ENCODE assay signal across 23 cellular contexts in genomic region chr20:45032276-45032675, GRCh38.
DNase-seq lines count a peak whose midpoint lies in the region; ATAC-seq, FAIRE-seq and TF ChIP-seq lines count a peak whose summit lies in the region.
"Had no signal": no experiment of that assay in that cellular context is flagged by ENCODE, and none has a peak within 500 bp of the region (broad histone marks: within the 10 kb centered on the region; RNA-seq: fewer than 3 reads in every experiment).

No MANE protein-coding gene starts in this region.

- peaks cover 45% of the 10 kb centered on the region for H3K4me1 ChIP-seq in RWPE2 (ENCODE audit: insufficient read depth, poor library complexity, severe bottlenecking)
- H3K4me1 ChIP-seq in neuronal stem cell (ENCODE audit: control insufficient read depth in 2 of 2, insufficient read depth in 1 of 2, low read depth in 1 of 2, low read length in 2 of 2): no peaks in the 10 kb centered on the region

- ATAC-seq in RWPE2 (ENCODE audit: low read depth) (peak; percentile 27; the same call in 1 of the 3 replicates), GM18858 (IDR thresholded peaks at IDR 0.05; ENCODE audit: unreplicated experiment) (no peak)
- ATAC-seq: foreskin keratinocyte, lower lobe of right lung had no signal

- no peak overlapping the region for H3K18ac ChIP-seq in neuronal stem cell (ENCODE audit: low read length)

- no peak overlapping the region for H3K14ac ChIP-seq in neuronal stem cell (ENCODE audit: low read length)

- no peak overlapping the region for H3K23ac ChIP-seq in neuronal stem cell (ENCODE audit: low read depth, low read length, poor library complexity)

- H3K4me3 ChIP-seq in RWPE2 (ENCODE audit: severe bottlenecking): no peak overlapping the region
- H3K4me3 ChIP-seq in epithelial cell of esophagus (ENCODE audit: low read length): no peak overlapping the region
- no peak overlapping the region for H3K4me3 ChIP-seq in neuronal stem cell (ENCODE audit: low read length in 2 of 2)
- H3K4me3 ChIP-seq: dorsolateral prefrontal cortex, lower lobe of right lung, right atrium auricular region had no signal

- no peak overlapping the region for H2BK5ac ChIP-seq in neuronal stem cell (ENCODE audit: low read length)

- TF ChIP-seq CTCF in RWPE2 (IDR thresholded peaks at IDR 0.05; ENCODE audit: poor library complexity, severe bottlenecking): no peak
- no peak for TF ChIP-seq CTCF in epithelial cell of esophagus (IDR thresholded peaks at IDR 0.05; ENCODE audit: insufficient read depth, low read depth, low read length, missing control alignments)

- no peak for TF ChIP-seq POLR2A in GM12891 (IDR thresholded peaks at IDR 0.05; ENCODE audit: low read depth, low read length)

- H3K27me3 ChIP-seq in RWPE2 (ENCODE audit: insufficient read depth, poor library complexity, severe bottlenecking) (no peaks in the 10 kb centered on the region), neuronal stem cell (ENCODE audit: control insufficient read depth in 3 of 3, insufficient read depth in 3 of 3, low read depth in 1 of 3, low read length in 3 of 3) (no peaks in the 10 kb centered on the region)
- H3K27me3 ChIP-seq: dorsolateral prefrontal cortex, foreskin keratinocyte, right atrium auricular region had no signal

- no peak overlapping the region for H2BK12ac ChIP-seq in neuronal stem cell (ENCODE audit: low read length)

- no peak overlapping the region for H3K9ac ChIP-seq in neuronal stem cell (ENCODE audit: low read depth, low read length, poor library complexity)

- no peak overlapping the region for H4K91ac ChIP-seq in neuronal stem cell (ENCODE audit: low read depth, low read length, poor library complexity)

- peak; percentile 40 for FAIRE-seq in GM12891 (lab: Jason Lieb, UNC)

- H3K9me3 ChIP-seq in RWPE2 (ENCODE audit: severe bottlenecking): no peaks in the 10 kb centered on the region
- no peaks in the 10 kb centered on the region for H3K9me3 ChIP-seq in neuronal stem cell (replicated peaks in 1 of 2; ENCODE audit: control insufficient read depth in 2 of 2, insufficient read depth in 1 of 2, low read depth in 1 of 2, low read length in 2 of 2)
- H3K9me3 ChIP-seq: lower lobe of right lung, right atrium auricular region had no signal

- H2AFZ ChIP-seq in neuronal stem cell (ENCODE audit: low read length): no peak overlapping the region

- WGBS in neuronal stem cell (ENCODE audit: extremely low coverage in 2 of 2, insufficient read length in 2 of 2, insufficient replicate concordance in 1 of 2), 2 donors: no CpG with 5 or more reads among the region's 2 CpGs

- no peak overlapping the region for H2BK120ac ChIP-seq in neuronal stem cell (ENCODE audit: low read depth, low read length)

- no peak overlapping the region for H3K4me2 ChIP-seq in neuronal stem cell (ENCODE audit: insufficient read depth, low read length, poor library complexity, severe bottlenecking)

- H3K4ac ChIP-seq in neuronal stem cell (ENCODE audit: low read length): no peak overlapping the region

- H4K8ac ChIP-seq in neuronal stem cell (ENCODE audit: low read depth, low read length): no peak overlapping the region

- H3K36me3 ChIP-seq in RWPE2 (ENCODE audit: low read depth) (peaks cover 50% of the 10 kb centered on the region), neuronal stem cell (replicated peaks in 1 of 2; ENCODE audit: control insufficient read depth in 2 of 2, insufficient read depth in 2 of 2, low read length in 2 of 2) (peaks cover 2 to 32% of the 10 kb centered on the region in 2 donors)
- H3K36me3 ChIP-seq: right atrium auricular region had no signal

- DNase-seq in NCI-H1417 (lab: John Stamatoyannopoulos, UW): peak in 2 of 3 experiments; percentile 9 to 59
- DNase-seq in NCI-H1417 treated with DMSO at 0.1 percent for 48 hours (lab: John Stamatoyannopoulos, UW): no peak
- DNase-seq in GM12891 (ENCODE audit: insufficient read length, low spot score): no peak
- DNase-seq in RWPE2 (ENCODE audit: low spot score): no peak
- peak; percentile 66 for DNase-seq in epithelial cell of esophagus (ENCODE audit: low read depth)
- no peak for DNase-seq in RPMI8226
- no peak for DNase-seq in neuronal stem cell (ENCODE audit: low spot score)
- DNase-seq: 8988T; activated CD4-positive, alpha-beta T cell treated with anti-CD3 and anti-CD28 coated beads for 1 hour; activated effector memory CD4-positive, alpha-beta T cell treated with Interleukin-2 at 50 U/mL for 16 hours; AML-193; amygdala; caudate nucleus; dorsolateral prefrontal cortex; foreskin keratinocyte; hypothalamus; islet precursor cell; lower lobe of right lung; NCI-H187 treated with DMSO at 0.1 percent for 48 hours; NCI-H524; substantia nigra had no signal

- no peaks in the 10 kb centered on the region for H3K79me1 ChIP-seq in neuronal stem cell (ENCODE audit: low read depth, low read length)

- H3K27ac ChIP-seq in RWPE2 (ENCODE audit: poor library complexity, severe bottlenecking) (no peak overlapping the region), neuronal stem cell (replicated peaks; ENCODE audit: low read length) (no peak overlapping the region)
- H3K27ac ChIP-seq: dorsolateral prefrontal cortex, foreskin keratinocyte, lower lobe of right lung, right atrium auricular region had no signal

- H2AK5ac ChIP-seq in neuronal stem cell (ENCODE audit: low read depth, low read length): no peak overlapping the region

- no peak overlapping the region for H2BK15ac ChIP-seq in neuronal stem cell (ENCODE audit: low read length)

TF ChIP-seq in GM12891, 5 proteins besides CTCF, POLR2A, EP300 and RAD21:
- no peak for TF ChIP-seq POU2F2 (IDR thresholded peaks at IDR 0.05; ENCODE audit: low read depth, low read length)
- TF ChIP-seq SPI1 (IDR thresholded peaks at IDR 0.05; ENCODE audit: low read depth, low read length): no peak
- TF ChIP-seq POLR2AphosphoS5 (IDR thresholded peaks at IDR 0.05; ENCODE audit: low read depth, low read length): no peak
- TF ChIP-seq PAX5 (IDR thresholded peaks at IDR 0.05; ENCODE audit: insufficient read depth, low read length, severe bottlenecking): no peak
- TF ChIP-seq TAF1 (IDR thresholded peaks at IDR 0.05; ENCODE audit: low read depth, low read length): no peak

Comparison
In these comparisons a context has a peak if more than half of its experiments do, and no peak if none do; other contexts are left out.
1. DNase-seq: peak in NCI-H1417 (2 of 3) and epithelial cell of esophagus (single experiment); none in NCI-H1417 treated with DMSO at 0.1 percent for 48 hours (single experiment), GM12891 (single experiment), RWPE2 (single experiment), RPMI8226 (single experiment) and neuronal stem cell (single experiment).